In genomic region chr22:19722915-19723164, GRCh38 we compare ENCODE assay signal across 1 cellular context.
TF ChIP-seq lines count a peak whose summit lies in the region.

No MANE protein-coding gene starts in this region.

TF ChIP-seq in GM12878, 131 proteins besides CTCF, POLR2A, EP300 and RAD21:
- no peak for TF ChIP-seq ATF7 (IDR thresholded peaks at IDR 0.05; ENCODE audit: low read depth)
- TF ChIP-seq, protein P1, sequence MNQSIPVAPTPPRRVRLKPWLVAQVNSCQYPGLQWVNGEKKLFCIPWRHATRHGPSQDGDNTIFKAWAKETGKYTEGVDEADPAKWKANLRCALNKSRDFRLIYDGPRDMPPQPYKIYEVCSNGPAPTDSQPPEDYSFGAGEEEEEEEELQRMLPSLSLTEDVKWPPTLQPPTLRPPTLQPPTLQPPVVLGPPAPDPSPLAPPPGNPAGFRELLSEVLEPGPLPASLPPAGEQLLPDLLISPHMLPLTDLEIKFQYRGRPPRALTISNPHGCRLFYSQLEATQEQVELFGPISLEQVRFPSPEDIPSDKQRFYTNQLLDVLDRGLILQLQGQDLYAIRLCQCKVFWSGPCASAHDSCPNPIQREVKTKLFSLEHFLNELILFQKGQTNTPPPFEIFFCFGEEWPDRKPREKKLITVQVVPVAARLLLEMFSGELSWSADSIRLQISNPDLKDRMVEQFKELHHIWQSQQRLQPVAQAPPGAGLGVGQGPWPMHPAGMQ (IDR thresholded peaks at IDR 0.05; ENCODE audit: borderline replicate concordance), result no peak
- no peak for TF ChIP-seq TCF3 (IDR thresholded peaks at IDR 0.05; ENCODE audit: borderline replicate concordance, insufficient read depth, low read depth, low read length)
- no peak for TF ChIP-seq JUNB (IDR thresholded peaks at IDR 0.05)
- no peak for TF ChIP-seq MXI1 (IDR thresholded peaks at IDR 0.05; ENCODE audit: low read depth, low read length)
- TF ChIP-seq GABPA (IDR thresholded peaks at IDR 0.05; ENCODE audit: low read depth), result no peak
- TF ChIP-seq ETV6 (conservative IDR thresholded peaks at IDR 0.05 in 1 of 2, IDR thresholded peaks at IDR 0.05 in 1 of 2; ENCODE audit: borderline replicate concordance in 1 of 2, low read depth in 1 of 2), result no peak
- no peak for TF ChIP-seq TARDBP (IDR thresholded peaks at IDR 0.05; ENCODE audit: borderline replicate concordance)
- TF ChIP-seq SMC3 (IDR thresholded peaks at IDR 0.05; ENCODE audit: borderline replicate concordance, low read length), result no peak
